8 cellular contexts compared by ENCODE assay signal in genomic region chr5:132496631-132497487, GRCh38. TPM values are rescaled to one million over a fixed set of nuclear protein-coding genes. Genes with fewer than 3 reads are reported as not detected.
DNase-seq lines count a peak whose midpoint lies in the region; ATAC-seq and TF ChIP-seq lines count a peak whose summit lies in the region.

No MANE protein-coding gene starts in this region.

- H3K9ac ChIP-seq in subcutaneous abdominal adipose tissue (ENCODE audit: low read length in 5 of 5): peak overlapping the region; percentile 76 to 91 (median 88)

- no peaks in the 10 kb centered on the region for H3K36me3 ChIP-seq in subcutaneous abdominal adipose tissue (ENCODE audit: control insufficient read depth in 5 of 5, insufficient read depth in 5 of 5, low read length in 5 of 5)

- H3K9me3 ChIP-seq in subcutaneous abdominal adipose tissue (ENCODE audit: control insufficient read depth in 5 of 5, low read length in 5 of 5): no peaks in the 10 kb centered on the region

- H3K4me3 ChIP-seq in AG04449 (ENCODE audit: low read depth, low read length): peak overlapping the region; percentile 69
- peak overlapping the region; percentile 65 to 88 (median 83) for H3K4me3 ChIP-seq in subcutaneous abdominal adipose tissue (ENCODE audit: low read depth in 1 of 5, low read length in 5 of 5)

- peak; percentile 49 for ATAC-seq in GM18502 (IDR thresholded peaks at IDR 0.05; ENCODE audit: poor library complexity, unreplicated experiment)
- peak; percentile 33 for ATAC-seq in HG02943 (IDR thresholded peaks at IDR 0.05; ENCODE audit: low read depth, unreplicated experiment)
- ATAC-seq in esophagus mucosa: peak; percentile 48

- POLR2A ChIA-PET in AG04449 (lab: Yijun Ruan, JAX): interaction anchor here (0.7 to 3.1 kb wide), 11 partner anchors 9 to 129 kb away, joined by 3 to 24 read pairs (median 5); no protein-coding TSS in a partner anchor

- CTCF ChIA-PET in AG04449 (lab: Yijun Ruan, JAX): interaction anchor here (0.9 to 21.9 kb wide), 6 partner anchors 30 to 108 kb away, joined by 3 to 610 read pairs (median 69); no protein-coding TSS in a partner anchor

- peak overlapping the region; percentile 98 for H3K27ac ChIP-seq in subcutaneous abdominal adipose tissue (ENCODE audit: low read depth, low read length)

- no peak for DNase-seq in AG04449 (ENCODE audit: low read depth, low spot score)
- peak; percentile 30 for DNase-seq in NCI-H526 treated with DMSO at 0.1 percent for 48 hours (lab: John Stamatoyannopoulos, UW)
- peak; percentile 58 for DNase-seq in activated T-cell treated with anti-CD3 and anti-CD28 coated beads for 48 hours (ENCODE audit: low read depth)
- DNase-seq in mucosa of gallbladder (ENCODE audit: low spot score): peak; percentile 86

- TF ChIP-seq CTCF in AG04449 (IDR thresholded peaks at IDR 0.05; ENCODE audit: insufficient read depth, low read length, missing control alignments): no peak

- H3K4me1 ChIP-seq in subcutaneous abdominal adipose tissue (ENCODE audit: control insufficient read depth in 5 of 5, insufficient read depth in 5 of 5, low read length in 5 of 5): peaks cover 18 to 52% (median 43%) of the 10 kb centered on the region in 5 donors

- H3K27me3 ChIP-seq in subcutaneous abdominal adipose tissue (ENCODE audit: control insufficient read depth in 5 of 5, insufficient read depth in 4 of 5, low read length in 5 of 5): no peaks in the 10 kb centered on the region

RNA-seq across cellular contexts. Expression of gene IRF1, which starts 6.3 kb away (rescaled TPM):
- 9.1 TPM for total RNA-seq in esophagus mucosa
- total RNA-seq in mucosa of gallbladder: 38.3 TPM

RNA-seq across cellular contexts. Expression of gene IL5, which starts 46.5 kb away (rescaled TPM):
- total RNA-seq in esophagus mucosa: not detected
- not detected for total RNA-seq in mucosa of gallbladder

RNA-seq across cellular contexts. Expression of gene RAD50, which starts 59.9 kb away (rescaled TPM):
- total RNA-seq in esophagus mucosa: 23.1 TPM
- 37.3 TPM for total RNA-seq in mucosa of gallbladder
